Comparison of ENCODE assay signal across 9 cellular contexts in genomic region chr7:34096135-34096775, GRCh38.
A peak's percentile ranks its signal among the peaks of the same experiment; 100 is the strongest.
DNase-seq lines count a peak whose midpoint lies in the region; TF ChIP-seq lines count a peak whose summit lies in the region.
"Had no signal": no experiment of that assay in that cellular context is flagged by ENCODE, and none has a peak within 500 bp of the region (broad histone marks: within the 10 kb centered on the region; RNA-seq: fewer than 3 reads in every experiment).

No MANE protein-coding gene starts in this region.

- POLR2A ChIA-PET in SK-N-SH (lab: Yijun Ruan, JAX), result no interaction called here

- no peaks in the 10 kb centered on the region for H3F3A ChIP-seq in SK-N-SH (replicated peaks; ENCODE audit: insufficient read depth)

- H3K79me2 ChIP-seq in SK-N-SH (ENCODE audit: insufficient read depth), result no peaks in the 10 kb centered on the region

- H3K4me3 ChIP-seq in SK-N-SH (ENCODE audit: low read depth in 2 of 2, low read length in 1 of 2) (no peak overlapping the region), foreskin fibroblast (ENCODE audit: low read depth in 1 of 2, low read length in 2 of 2) (no peak overlapping the region)

- H3K9ac ChIP-seq in SK-N-SH, result no peak overlapping the region

- CTCF ChIA-PET in SK-N-SH (lab: Yijun Ruan, JAX), result interaction anchor here (0.9 to 1.0 kb wide), 2 partner anchors 8 to 38 kb away, joined by 3 to 4 read pairs; no protein-coding TSS in a partner anchor

- no peak for TF ChIP-seq RAD21 in SK-N-SH (IDR thresholded peaks at IDR 0.05; ENCODE audit: low read length)

- H3K27me3 ChIP-seq in SK-N-SH (ENCODE audit: insufficient read depth), result no peaks in the 10 kb centered on the region

- H3K9me3 ChIP-seq in SK-N-SH, result no peaks in the 10 kb centered on the region

- no peaks in the 10 kb centered on the region for H3K9me2 ChIP-seq in SK-N-SH

- H4K20me1 ChIP-seq in SK-N-SH (ENCODE audit: insufficient read depth), result no peaks in the 10 kb centered on the region

- DNase-seq in EH (ENCODE audit: low read depth) (peak; percentile 86), SK-N-SH (no peak), foreskin fibroblast (peak; percentile 94 to 95), renal cortical epithelial cell (ENCODE audit: low read depth) (peak; percentile 33), DMS153 (lab: John Stamatoyannopoulos, UW) (no peak), LoVo (ENCODE audit: low spot score) (no peak)
- no peak for DNase-seq in activated naive CD4-positive, alpha-beta T cell treated with Interleukin-2 at 50 U/mL for 16 hours
- DNase-seq in stimulated activated CD4-positive, alpha-beta T cell treated with anti-CD3 and anti-CD28 coated beads, Interleukin-4, amount 100 ng/mL, for 1 hour, result no peak
- DNase-seq: erythroblast had no signal

- peak in 1 of 2 experiments; percentile 68; a peak in 1 of 4 replicates for TF ChIP-seq EP300 in SK-N-SH (IDR thresholded peaks at IDR 0.05; ENCODE audit: borderline replicate concordance in 1 of 2, low read depth in 1 of 2, low read length in 1 of 2)

- H3K36me3 ChIP-seq in SK-N-SH (replicated peaks in 1 of 2; ENCODE audit: control insufficient read depth in 1 of 2, insufficient read depth in 2 of 2, low read length in 1 of 2), result no peaks in the 10 kb centered on the region

- peak overlapping the region in 1 of 2 experiments; percentile 35; a peak in 1 of 4 replicates for H3K27ac ChIP-seq in SK-N-SH (ENCODE audit: low read depth in 2 of 2, low read length in 1 of 2)

- H2AFZ ChIP-seq in SK-N-SH (ENCODE audit: low read depth), result 0 out of 2 replicates have a peak overlapping the region, but pooled peaks have one; percentile 14

- TF ChIP-seq CTCF in SK-N-SH (IDR thresholded peaks at IDR 0.05), result no peak
- no peak for TF ChIP-seq CTCF in foreskin fibroblast (IDR thresholded peaks at IDR 0.05; ENCODE audit: low read depth, low read length)

- peak overlapping the region; percentile 10 for H3K4me2 ChIP-seq in SK-N-SH

- no peaks in the 10 kb centered on the region; a peak in 3 of 4 replicates for H3K4me1 ChIP-seq in SK-N-SH (ENCODE audit: control insufficient read depth in 1 of 2, insufficient read depth in 2 of 2, low read depth in 1 of 2, low read length in 1 of 2)

- WGBS in SK-N-SH (ENCODE audit: low lambda C conversion rate), result 24% methylated on average over 5 of the region's 5 CpGs

TF ChIP-seq in SK-N-SH, 30 proteins besides CTCF, POLR2A, EP300 and RAD21:
- 0 out of 2 replicates have a peak, but pooled peaks have one; percentile 22 for TF ChIP-seq SIN3A (IDR thresholded peaks at IDR 0.05; ENCODE audit: borderline replicate concordance, low read depth, low read length)
- peak; percentile 77; the same call in 1 of the 2 replicates for TF ChIP-seq NFIC (IDR thresholded peaks at IDR 0.05; ENCODE audit: borderline replicate concordance)
- TF ChIP-seq FOXM1 (IDR thresholded peaks at IDR 0.05; ENCODE audit: low read depth), result no peak
- peak; percentile 82 for TF ChIP-seq JUND (IDR thresholded peaks at IDR 0.05)
- peak; percentile 43; the same call in 1 of the 2 replicates for TF ChIP-seq TEAD4 (IDR thresholded peaks at IDR 0.05; ENCODE audit: borderline replicate concordance, insufficient read depth)
- TF ChIP-seq POLR2AphosphoS5 (IDR thresholded peaks at IDR 0.05; ENCODE audit: low read depth, low read length), result peak; percentile 45; the same call in 1 of the 2 replicates
- peak; percentile 89 for TF ChIP-seq TCF12 (IDR thresholded peaks at IDR 0.05)
- no peak for TF ChIP-seq TAF1 (IDR thresholded peaks at IDR 0.05; ENCODE audit: borderline replicate concordance, low read depth, low read length)
- peak; percentile 70; the same call in 1 of the 2 replicates for TF ChIP-seq FOSL2 (IDR thresholded peaks at IDR 0.05; ENCODE audit: borderline replicate concordance, low read depth)
- TF ChIP-seq GATA2 (CRISPR knock-in tag; IDR thresholded peaks at IDR 0.05), result no peak
- TF ChIP-seq, protein P1, sequence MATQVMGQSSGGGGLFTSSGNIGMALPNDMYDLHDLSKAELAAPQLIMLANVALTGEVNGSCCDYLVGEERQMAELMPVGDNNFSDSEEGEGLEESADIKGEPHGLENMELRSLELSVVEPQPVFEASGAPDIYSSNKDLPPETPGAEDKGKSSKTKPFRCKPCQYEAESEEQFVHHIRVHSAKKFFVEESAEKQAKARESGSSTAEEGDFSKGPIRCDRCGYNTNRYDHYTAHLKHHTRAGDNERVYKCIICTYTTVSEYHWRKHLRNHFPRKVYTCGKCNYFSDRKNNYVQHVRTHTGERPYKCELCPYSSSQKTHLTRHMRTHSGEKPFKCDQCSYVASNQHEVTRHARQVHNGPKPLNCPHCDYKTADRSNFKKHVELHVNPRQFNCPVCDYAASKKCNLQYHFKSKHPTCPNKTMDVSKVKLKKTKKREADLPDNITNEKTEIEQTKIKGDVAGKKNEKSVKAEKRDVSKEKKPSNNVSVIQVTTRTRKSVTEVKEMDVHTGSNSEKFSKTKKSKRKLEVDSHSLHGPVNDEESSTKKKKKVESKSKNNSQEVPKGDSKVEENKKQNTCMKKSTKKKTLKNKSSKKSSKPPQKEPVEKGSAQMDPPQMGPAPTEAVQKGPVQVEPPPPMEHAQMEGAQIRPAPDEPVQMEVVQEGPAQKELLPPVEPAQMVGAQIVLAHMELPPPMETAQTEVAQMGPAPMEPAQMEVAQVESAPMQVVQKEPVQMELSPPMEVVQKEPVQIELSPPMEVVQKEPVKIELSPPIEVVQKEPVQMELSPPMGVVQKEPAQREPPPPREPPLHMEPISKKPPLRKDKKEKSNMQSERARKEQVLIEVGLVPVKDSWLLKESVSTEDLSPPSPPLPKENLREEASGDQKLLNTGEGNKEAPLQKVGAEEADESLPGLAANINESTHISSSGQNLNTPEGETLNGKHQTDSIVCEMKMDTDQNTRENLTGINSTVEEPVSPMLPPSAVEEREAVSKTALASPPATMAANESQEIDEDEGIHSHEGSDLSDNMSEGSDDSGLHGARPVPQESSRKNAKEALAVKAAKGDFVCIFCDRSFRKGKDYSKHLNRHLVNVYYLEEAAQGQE (IDR thresholded peaks at IDR 0.05; ENCODE audit: low read depth, low read length), result no peak
- TF ChIP-seq USF1 (IDR thresholded peaks at IDR 0.05; ENCODE audit: borderline replicate concordance, low read depth), result peak; percentile 68; the same call in 1 of the 2 replicates
- TF ChIP-seq, protein P2, sequence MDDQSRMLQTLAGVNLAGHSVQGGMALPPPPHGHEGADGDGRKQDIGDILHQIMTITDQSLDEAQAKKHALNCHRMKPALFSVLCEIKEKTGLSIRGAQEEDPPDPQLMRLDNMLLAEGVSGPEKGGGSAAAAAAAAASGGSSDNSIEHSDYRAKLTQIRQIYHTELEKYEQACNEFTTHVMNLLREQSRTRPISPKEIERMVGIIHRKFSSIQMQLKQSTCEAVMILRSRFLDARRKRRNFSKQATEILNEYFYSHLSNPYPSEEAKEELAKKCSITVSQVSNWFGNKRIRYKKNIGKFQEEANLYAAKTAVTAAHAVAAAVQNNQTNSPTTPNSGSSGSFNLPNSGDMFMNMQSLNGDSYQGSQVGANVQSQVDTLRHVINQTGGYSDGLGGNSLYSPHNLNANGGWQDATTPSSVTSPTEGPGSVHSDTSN (IDR thresholded peaks at IDR 0.05), result peak; percentile 80
- peak; percentile 96 for TF ChIP-seq MAX (IDR thresholded peaks at IDR 0.05; ENCODE audit: low read depth)
- no peak for TF ChIP-seq ZBTB33 (IDR thresholded peaks at IDR 0.05; ENCODE audit: borderline replicate concordance, low read depth)

Comparison
In these comparisons a context has a peak if more than half of its experiments do, and no peak if none do; other contexts are left out.
1. DNase-seq: peak in EH (single experiment), foreskin fibroblast (2 of 2) and renal cortical epithelial cell (single experiment); none in SK-N-SH (single experiment), activated naive CD4-positive, alpha-beta T cell treated with Interleukin-2 at 50 U/mL for 16 hours (single experiment), stimulated activated CD4-positive, alpha-beta T cell treated with anti-CD3 and anti-CD28 coated beads, Interleukin-4, amount 100 ng/mL, for 1 hour (single experiment), DMS153 (single experiment) and LoVo (single experiment).